Comparison of ENCODE assay signal across 14 cellular contexts in the genomic region with DNA sequence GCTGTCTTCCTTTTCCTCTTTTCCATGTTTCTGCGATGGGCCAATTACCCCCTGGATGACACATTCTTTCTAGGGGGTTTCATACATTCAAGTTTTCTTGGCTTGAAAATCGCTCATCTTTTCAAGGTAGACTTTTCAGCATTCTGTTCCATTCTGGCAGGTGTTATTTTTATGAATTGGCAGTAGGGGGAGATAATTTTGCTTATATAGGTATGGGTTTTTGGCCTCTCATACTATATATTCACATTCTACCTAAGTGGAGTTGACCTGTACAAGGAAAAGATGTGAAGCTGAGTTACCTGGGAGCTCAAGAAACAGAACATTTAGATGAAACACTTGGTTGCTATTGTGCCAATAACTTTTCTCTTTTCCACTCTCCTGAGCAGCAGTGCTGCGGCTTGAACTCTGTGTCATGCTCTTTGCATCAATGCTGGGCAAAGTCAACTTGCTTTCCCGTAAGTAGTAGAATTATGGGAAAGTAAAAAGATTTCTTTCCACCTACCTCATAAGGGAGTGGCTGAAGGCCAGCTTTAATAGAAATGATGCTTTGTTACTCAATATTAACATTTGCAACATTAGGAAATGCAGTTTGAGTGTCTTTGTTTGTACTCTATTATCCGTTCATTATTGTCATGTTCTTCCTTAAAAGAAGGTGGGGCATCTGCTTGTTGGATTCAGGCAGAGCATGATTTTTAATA. TPM values are rescaled to one million over a fixed set of nuclear protein-coding genes. Genes with fewer than 3 reads are reported as not detected.
DNase-seq lines count a peak whose midpoint lies in the region; ATAC-seq and TF ChIP-seq lines count a peak whose summit lies in the region.
"Had no signal": no experiment of that assay in that cellular context is flagged by ENCODE, and none has a peak within 500 bp of the region (broad histone marks: within the 10 kb centered on the region; RNA-seq: fewer than 3 reads in every experiment).

No MANE protein-coding gene starts in this region.

- 75% methylated on average over 5 of the region's 5 CpGs for WGBS in hepatocyte (ENCODE audit: low lambda C conversion rate, missing lambda C conversion rate)
- WGBS in transverse colon (ENCODE audit: low coverage in 1 of 2), 2 donors: 72 to 77% methylated on average over 5 of the region's 5 CpGs
- WGBS in esophagus squamous epithelium, 2 donors: 62 to 75% methylated on average over 5 of the region's 5 CpGs

- H3K9me3 ChIP-seq in MM.1S (replicated peaks; ENCODE audit: insufficient read depth, low read length) (no peaks in the 10 kb centered on the region), hepatocyte (ENCODE audit: low read depth) (no peaks in the 10 kb centered on the region), transverse colon (no peaks in the 10 kb centered on the region), esophagus squamous epithelium (no peaks in the 10 kb centered on the region)

- peaks cover 20% of the 10 kb centered on the region for H3K4me1 ChIP-seq in MM.1S (ENCODE audit: low read length)
- H3K4me1 ChIP-seq in hepatocyte (ENCODE audit: insufficient read depth): peaks cover 41% of the 10 kb centered on the region
- peaks cover 0 to 83% (median 28%) of the 10 kb centered on the region in 4 donors for H3K4me1 ChIP-seq in transverse colon
- H3K4me1 ChIP-seq in esophagus squamous epithelium: peaks cover under 1 to 42% (median 10%) of the 10 kb centered on the region in 3 donors

- intact Hi-C loops in transverse colon (cut with DNase I; ENCODE audit: low total_unique reads) (no loop called here), esophagus squamous epithelium (cut with DNase I) (no loop called here)

- H3K79me2 ChIP-seq in MM.1S (ENCODE audit: low read length): no peaks in the 10 kb centered on the region
- H3K79me2 ChIP-seq in hepatocyte: no peaks in the 10 kb centered on the region

- in situ Hi-C loops in transverse colon (cut with MboI; ENCODE audit: low pct_ligation_motif_present in 1 of 4, low pct_unique_long_range_greater_than_20kb in 1 of 4, low sequenced_read_pairs in 3 of 4): no loop called here

- no peak overlapping the region for H3K9ac ChIP-seq in MM.1S (ENCODE audit: low read length)

- H3K27me3 ChIP-seq in MM.1S (replicated peaks; ENCODE audit: insufficient read depth, low read length) (no peaks in the 10 kb centered on the region), hepatocyte (no peaks in the 10 kb centered on the region), transverse colon (no peaks in the 10 kb centered on the region), esophagus squamous epithelium (no peaks in the 10 kb centered on the region)

- H3K36me3 ChIP-seq in MM.1S (replicated peaks; ENCODE audit: insufficient read depth, low read length): no peaks in the 10 kb centered on the region
- H3K36me3 ChIP-seq in hepatocyte (replicated peaks; ENCODE audit: insufficient read depth, low read depth): no peaks in the 10 kb centered on the region
- no peaks in the 10 kb centered on the region for H3K36me3 ChIP-seq in transverse colon
- no peaks in the 10 kb centered on the region for H3K36me3 ChIP-seq in esophagus squamous epithelium

- no peaks in the 10 kb centered on the region for H3K9me2 ChIP-seq in MM.1S (replicated peaks; ENCODE audit: insufficient read depth, low read length)
- H3K9me2 ChIP-seq in hepatocyte (replicated peaks; ENCODE audit: insufficient read depth): no peaks in the 10 kb centered on the region

- TF ChIP-seq CTCF in MM.1S (IDR thresholded peaks at IDR 0.05; ENCODE audit: low read length) (peak; percentile 11; the same call in 1 of the 2 replicates), choroid plexus epithelial cell (conservative IDR thresholded peaks at IDR 0.05; ENCODE audit: low read depth, low read length) (no peak), hepatocyte (IDR thresholded peaks at IDR 0.05; ENCODE audit: poor library complexity) (no peak), transverse colon (IDR thresholded peaks at IDR 0.05) (no peak), esophagus squamous epithelium (IDR thresholded peaks at IDR 0.05) (no peak)

- peak; percentile 78 for TF ChIP-seq EP300 in transverse colon (IDR thresholded peaks at IDR 0.05; ENCODE audit: low read depth)

- no peak for ATAC-seq in HG02981 (IDR thresholded peaks at IDR 0.05; ENCODE audit: unreplicated experiment)

- no peak overlapping the region for H3K27ac ChIP-seq in MM.1S (ENCODE audit: low read length)
- H3K27ac ChIP-seq in hepatocyte: peak overlapping the region; percentile 70
- H3K27ac ChIP-seq in transverse colon: peak overlapping the region in 3 of 4 donors; percentile 5 to 26 (median 18)
- peak overlapping the region in 2 of 4 donors; percentile 45 to 51 for H3K27ac ChIP-seq in esophagus squamous epithelium

- H4K20me1 ChIP-seq in MM.1S (ENCODE audit: insufficient read depth, low read length): no peaks in the 10 kb centered on the region
- H4K20me1 ChIP-seq in hepatocyte (ENCODE audit: insufficient read depth, poor library complexity, severe bottlenecking): no peaks in the 10 kb centered on the region

- H3F3A ChIP-seq in MM.1S (ENCODE audit: insufficient read depth, low read length): peaks cover 4% of the 10 kb centered on the region; the same call in 1 of the 2 replicates

- H3K4me2 ChIP-seq in MM.1S (ENCODE audit: low read depth, low read length): no peak overlapping the region
- H3K4me2 ChIP-seq in hepatocyte: peak overlapping the region; percentile 12

- no peak for DNase-seq in MM.1S
- peak; percentile 72 for DNase-seq in choroid plexus epithelial cell (ENCODE audit: low read depth)
- no peak for DNase-seq in hepatocyte (ENCODE audit: low spot score)
- DNase-seq in transverse colon: no peak
- no peak for DNase-seq in esophagus squamous epithelium (lab: John Stamatoyannopoulos, UW)
- DNase-seq in pons (ENCODE audit: low spot score): no peak
- DNase-seq: anterior cingulate cortex; dermis blood vessel endothelial cell; KG1; midbrain; NCI-H146; NCI-H226; stimulated activated CD4-positive, alpha-beta T cell treated with anti-CD3 and anti-CD28 coated beads, Interleukin-15, amount 100 ng/mL, for 24 hours had no signal

- H2AFZ ChIP-seq in MM.1S (ENCODE audit: low read length) (no peak overlapping the region), hepatocyte (no peak overlapping the region)

- TF ChIP-seq POLR2A in transverse colon (IDR thresholded peaks at IDR 0.05) (no peak), esophagus squamous epithelium (IDR thresholded peaks at IDR 0.05) (no peak)

- no peak overlapping the region for H3K4me3 ChIP-seq in MM.1S (ENCODE audit: low read length)
- no peak overlapping the region for H3K4me3 ChIP-seq in choroid plexus epithelial cell (ENCODE audit: low read depth, low read length)
- no peak overlapping the region for H3K4me3 ChIP-seq in hepatocyte
- no peak overlapping the region for H3K4me3 ChIP-seq in transverse colon
- H3K4me3 ChIP-seq in esophagus squamous epithelium: no peak overlapping the region

RNA-seq across cellular contexts. Expression of gene MFSD1, which starts 27.9 kb away (rescaled TPM):
- 74.9 and 76.7 TPM in 2 replicates for total RNA-seq in hepatocyte
- polyA plus RNA-seq in hepatocyte: 57.8 and 58.6 TPM in 2 replicates
- total RNA-seq in transverse colon: 10 to 100 TPM in 3 of 4 donors, 1 to 10 TPM in 1; 9.2 to 86.6 (median 64.0) TPM
- 100 to 1,000 TPM in 2 of 4 donors, 10 to 100 TPM in 2; 72.7 to 108 (median 98.2) TPM for total RNA-seq in esophagus squamous epithelium

RNA-seq across cellular contexts. Expression of gene RARRES1, which starts 41.7 kb away (rescaled TPM):
- total RNA-seq in hepatocyte (73.1 and 90.3 TPM in 2 replicates), transverse colon (10 to 100 TPM in 2 of 4 donors, 1 to 10 TPM in 2; 3.4 to 71.5 (median 30.2) TPM), esophagus squamous epithelium (10 to 100 TPM in 1 of 4 donors, 1 to 10 TPM in 3; 1.4 to 53.3 (median 6.4) TPM)
- 36.9 and 40.7 TPM in 2 replicates for polyA plus RNA-seq in hepatocyte
